In the genomic region with DNA sequence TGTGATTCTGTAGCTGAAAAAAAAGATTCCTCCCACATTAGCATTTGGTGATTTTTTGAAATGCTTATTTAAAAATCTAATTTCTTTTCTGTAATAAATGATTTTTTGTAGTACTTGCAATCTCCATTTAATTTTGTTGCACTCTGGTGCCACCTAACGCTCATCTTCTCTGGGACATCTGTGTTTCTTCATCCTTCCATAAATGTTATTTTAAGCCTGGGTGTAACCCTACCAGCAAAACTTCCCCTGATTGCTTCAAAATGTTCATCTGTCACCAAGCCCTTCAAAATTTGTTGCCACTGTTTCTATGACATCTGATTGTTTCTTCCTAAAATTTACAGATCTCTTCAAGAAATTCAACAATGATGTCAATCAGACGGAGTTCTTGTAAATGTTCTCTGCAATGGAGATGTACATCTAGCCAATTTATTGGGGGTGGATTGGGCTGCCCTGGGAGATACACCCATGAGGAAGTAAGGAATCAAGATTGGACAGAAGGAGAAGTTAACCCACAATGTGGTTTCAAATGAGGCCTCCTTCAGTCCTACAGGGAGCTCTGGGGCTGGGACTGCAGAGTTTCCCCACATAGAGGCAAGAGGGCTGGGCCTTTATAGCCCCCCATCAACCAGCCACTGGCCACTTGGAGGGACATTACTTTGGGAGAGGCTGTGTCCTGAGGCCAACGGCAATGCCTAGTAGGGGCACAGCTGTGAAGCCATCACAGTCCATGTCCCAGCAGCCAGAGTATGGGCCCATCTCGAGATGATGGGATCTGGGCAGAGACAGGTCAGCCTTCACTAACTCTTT, we compare ENCODE assay signal across 8 cellular contexts. TPM values are rescaled to one million over a fixed set of nuclear protein-coding genes. Genes with fewer than 3 reads are reported as not detected.
DNase-seq lines count a peak whose midpoint lies in the region; ATAC-seq, FAIRE-seq and TF ChIP-seq lines count a peak whose summit lies in the region.

No MANE protein-coding gene starts in this region.

- no peaks in the 10 kb centered on the region for H3K4me1 ChIP-seq in GM23248 (ENCODE audit: insufficient read depth)
- H3K4me1 ChIP-seq in SJCRH30: no peaks in the 10 kb centered on the region
- no peaks in the 10 kb centered on the region for H3K4me1 ChIP-seq in foreskin keratinocyte
- H3K4me1 ChIP-seq in vagina: no peaks in the 10 kb centered on the region

- H3K9me2 ChIP-seq in GM23248 (ENCODE audit: insufficient read depth): no peaks in the 10 kb centered on the region

- H3K36me3 ChIP-seq in GM23248 (ENCODE audit: low read depth) (no peaks in the 10 kb centered on the region), SJCRH30 (no peaks in the 10 kb centered on the region), vagina (no peaks in the 10 kb centered on the region)

- no peak overlapping the region for H3K4me2 ChIP-seq in GM23248 (ENCODE audit: unreplicated experiment)

- no peak overlapping the region for H2AFZ ChIP-seq in GM23248

- intact Hi-C loops in vagina (cut with DNase I): no loop called here

- TF ChIP-seq CTCF in AG10803 (conservative IDR thresholded peaks at IDR 0.05; ENCODE audit: low read length) (peak; percentile 66), foreskin keratinocyte (conservative IDR thresholded peaks at IDR 0.05) (peak; percentile 72), vagina (IDR thresholded peaks at IDR 0.05) (no peak)

- H3K27ac ChIP-seq in GM23248: no peak overlapping the region
- no peak overlapping the region for H3K27ac ChIP-seq in SJCRH30
- no peak overlapping the region for H3K27ac ChIP-seq in foreskin keratinocyte
- no peak overlapping the region for H3K27ac ChIP-seq in vagina

- TF ChIP-seq POLR2A in vagina (IDR thresholded peaks at IDR 0.05): no peak

- in situ Hi-C loops in GM23248 (cut with MboI): no loop called here

- H4K20me1 ChIP-seq in GM23248 (ENCODE audit: insufficient read depth): no peaks in the 10 kb centered on the region

- no peaks in the 10 kb centered on the region for H3K79me2 ChIP-seq in GM23248 (ENCODE audit: insufficient read depth)

- no peak overlapping the region for H3K4me3 ChIP-seq in AG10803 (ENCODE audit: low read length)
- no peak overlapping the region for H3K4me3 ChIP-seq in GM23248
- H3K4me3 ChIP-seq in SJCRH30: no peak overlapping the region
- H3K4me3 ChIP-seq in vagina: no peak overlapping the region

- FAIRE-seq in urothelium cell line (lab: Jason Lieb, UNC): no peak

- DNase-seq in AG10803 (ENCODE audit: low read depth) (peak; percentile 50), GM23248 (peak; percentile 58), SJCRH30 (peak; percentile 14 to 53), foreskin keratinocyte (peak in 1 of 2 donors; percentile 7), urothelium cell line (ENCODE audit: low spot score) (peak; percentile 27), NCI-H2107 (lab: John Stamatoyannopoulos, UW) (no peak), vagina (ENCODE audit: extremely low spot score in 2 of 2) (no peak)

- H3K9me3 ChIP-seq in GM23248 (ENCODE audit: low read depth): no peaks in the 10 kb centered on the region
- H3K9me3 ChIP-seq in SJCRH30 (replicated peaks): no peaks in the 10 kb centered on the region
- H3K9me3 ChIP-seq in vagina: no peaks in the 10 kb centered on the region

- WGBS in GM23248 (ENCODE audit: low coverage in 1 of 2, low lambda C conversion rate in 2 of 2, missing lambda C conversion rate in 2 of 2), 2 experiments: 16 to 23% methylated on average over 4 of the region's 4 CpGs

- H3K9ac ChIP-seq in GM23248: no peak overlapping the region

- ATAC-seq in foreskin keratinocyte (peak; percentile 49), HG03342 (IDR thresholded peaks at IDR 0.05; ENCODE audit: unreplicated experiment) (no peak)

- H3F3A ChIP-seq in GM23248 (ENCODE audit: insufficient read depth): no peaks in the 10 kb centered on the region

- peaks cover 7% of the 10 kb centered on the region; the same call in 1 of the 2 replicates for H3K27me3 ChIP-seq in GM23248 (replicated peaks; ENCODE audit: insufficient read depth)
- H3K27me3 ChIP-seq in SJCRH30: no peaks in the 10 kb centered on the region
- H3K27me3 ChIP-seq in foreskin keratinocyte: no peaks in the 10 kb centered on the region
- no peaks in the 10 kb centered on the region for H3K27me3 ChIP-seq in vagina

RNA-seq across cellular contexts. Expression of gene MCTP1, which starts 23.3 kb away (rescaled TPM):
- not detected in 2 replicates for total RNA-seq in GM23248 (2014; rRNA removed; shearing (Covaris generic))
- polyA plus RNA-seq in GM23248 (2016; fragmentation: Nextera tagmentation; extraction: Ambion mirVana) (0.08 and 0.23 TPM in 2 replicates), foreskin keratinocyte (0.10 and 0.40 TPM in 2 replicates)
- total RNA-seq in SJCRH30 (2014; rRNA removed; shearing (Covaris generic)): 1.7 and 1.8 TPM in 2 replicates
- total RNA-seq in foreskin keratinocyte (0.44 and 1.3 TPM in 2 replicates), vagina (12.8 TPM)

Comparison
In these comparisons a context has a peak if more than half of its experiments do, and no peak if none do; other contexts are left out.
1. DNase-seq: peak in AG10803 (single experiment), GM23248 (single experiment), SJCRH30 (2 of 2) and urothelium cell line (single experiment); none in NCI-H2107 (single experiment) and vagina (0 of 2).
2. CTCF ChIP-seq: peak in AG10803 (single experiment) and foreskin keratinocyte (single experiment); none in vagina (0 of 3).